ENCODE assay signal across 8 cellular contexts in genomic region chr9:133478851-133479711, GRCh38.
A peak's percentile ranks its signal among the peaks of the same experiment; 100 is the strongest.
DNase-seq lines count a peak whose midpoint lies in the region; ATAC-seq and TF ChIP-seq lines count a peak whose summit lies in the region.

Gene SLC2A6, minus strand, starts transcription at chr9:133479099. Its CDS starts 40 bp downstream, at chr9:133479059.

- H3K36me3 ChIP-seq in DOHH2 (ENCODE audit: control insufficient read depth, low read length), result peaks cover 43% of the 10 kb centered on the region
- peaks cover 27% of the 10 kb centered on the region for H3K36me3 ChIP-seq in RWPE2 (ENCODE audit: low read depth)

- H3K36me3 Mint-ChIP-seq in nephron (ENCODE audit: low read depth), result no peaks in the 10 kb centered on the region

- no peak within 1 kb of the TSS for H3K27ac Mint-ChIP-seq in nephron

- ATAC-seq in GM21737 (IDR thresholded peaks at IDR 0.05; ENCODE audit: unreplicated experiment) (peak; percentile 86), RWPE2 (ENCODE audit: low read depth) (peak; percentile 98)

- peak within 1 kb of the TSS; percentile 94 for H3K4me3 ChIP-seq in DOHH2 (ENCODE audit: low read length)
- peak within 1 kb of the TSS; percentile 53 for H3K4me3 ChIP-seq in RWPE2 (ENCODE audit: severe bottlenecking)

- peaks cover 23% of the 10 kb centered on the region for H3K27me3 Mint-ChIP-seq in nephron (ENCODE audit: low read depth)

- peaks cover 4% of the 10 kb centered on the region for H3F3A ChIP-seq in DOHH2 (ENCODE audit: control insufficient read depth, insufficient read depth)

- no peaks in the 10 kb centered on the region; the same call in 1 of the 2 replicates for H3K27me3 ChIP-seq in DOHH2 (ENCODE audit: control insufficient read depth, low read length)
- no peaks in the 10 kb centered on the region for H3K27me3 ChIP-seq in RWPE2 (ENCODE audit: insufficient read depth, poor library complexity, severe bottlenecking)

- no peaks in the 10 kb centered on the region for H3K9me3 ChIP-seq in DOHH2 (ENCODE audit: control insufficient read depth, insufficient read depth, low read length)
- H3K9me3 ChIP-seq in RWPE2 (ENCODE audit: severe bottlenecking), result no peaks in the 10 kb centered on the region

- H3K9me3 Mint-ChIP-seq in nephron, result no peaks in the 10 kb centered on the region

- peak within 1 kb of the TSS; percentile 80 for H3K27ac ChIP-seq in DOHH2 (ENCODE audit: low read depth, low read length)
- peak within 1 kb of the TSS; percentile 45 for H3K27ac ChIP-seq in RWPE2 (ENCODE audit: poor library complexity, severe bottlenecking)

- peak; percentile 70 for DNase-seq in KBM-7
- DNase-seq in RWPE2 (ENCODE audit: low spot score), result no peak
- DNase-seq in activated effector memory CD4-positive, alpha-beta T cell treated with Interleukin-2 at 50 U/mL for 16 hours, result peak; percentile 69
- peak; percentile 47 for DNase-seq in fibroblast of the conjunctiva (ENCODE audit: low read depth)
- peak; percentile 80 for DNase-seq in stimulated activated naive CD4-positive, alpha-beta T cell treated with Interleukin-2 at 50 U/mL for 16 hours (lab: John Stamatoyannopoulos, UW)

- TF ChIP-seq CTCF in DOHH2 (IDR thresholded peaks at IDR 0.05; ENCODE audit: low read depth, low read length, poor library complexity, severe bottlenecking) (no peak), RWPE2 (IDR thresholded peaks at IDR 0.05; ENCODE audit: poor library complexity, severe bottlenecking) (no peak), nephron (IDR thresholded peaks at IDR 0.05; ENCODE audit: unreplicated experiment in 3 of 3) (no peak)

- H3K4me2 ChIP-seq in DOHH2 (ENCODE audit: low read length), result peak within 1 kb of the TSS; percentile 97

- H3K9me2 ChIP-seq in DOHH2 (replicated peaks; ENCODE audit: control insufficient read depth, low read length), result no peaks in the 10 kb centered on the region

- H3K4me1 Mint-ChIP-seq in nephron, result no peaks in the 10 kb centered on the region

- H3K4me1 ChIP-seq in DOHH2 (ENCODE audit: control insufficient read depth, low read length) (peaks cover 26% of the 10 kb centered on the region), RWPE2 (ENCODE audit: insufficient read depth, poor library complexity, severe bottlenecking) (no peaks in the 10 kb centered on the region)

- peaks cover 14% of the 10 kb centered on the region; the same call in 1 of the 2 replicates for H4K20me1 ChIP-seq in DOHH2 (ENCODE audit: control insufficient read depth, insufficient read depth, low read depth, low read length)

- H3K4me3 Mint-ChIP-seq in nephron, result peak within 1 kb of the TSS; percentile 51 to 82 (median 70)

- in situ Hi-C loops in KBM-7 (cut with MboI; ENCODE audit: low pct_unique_long_range_greater_than_20kb, low sequenced_read_pairs), result no loop called here

- peaks cover 31% of the 10 kb centered on the region for H3K79me2 ChIP-seq in DOHH2 (ENCODE audit: control insufficient read depth, low read length)
